Comparison of ENCODE assay signal across 8 cellular contexts in genomic region chr15:41621200-41622193, GRCh38. TPM values are rescaled to one million over a fixed set of nuclear protein-coding genes. Genes with fewer than 3 reads are reported as not detected.
DNase-seq lines count a peak whose midpoint lies in the region; ATAC-seq and TF ChIP-seq lines count a peak whose summit lies in the region.

No MANE protein-coding gene starts in this region.

- peak overlapping the region; percentile 75 for H3K4me3 Mint-ChIP-seq in T-helper 1 cell treated with Interleukin-12 subunit alpha and Interleukin-12 subunit beta and Interleukin-4 antibody, amounts not matched to agents 30 μg/mL and 1 μg/mL, for 36 hours

- no peaks in the 10 kb centered on the region for H3K79me2 ChIP-seq in parathyroid adenoma

- peaks cover 6% of the 10 kb centered on the region for H3K9me3 Mint-ChIP-seq in T-helper 1 cell treated with Interleukin-12 subunit alpha and Interleukin-12 subunit beta and Interleukin-4 antibody, amounts not matched to agents 30 μg/mL and 1 μg/mL, for 36 hours

- no peaks in the 10 kb centered on the region for H3K9me3 ChIP-seq in adrenal gland (replicated peaks in 1 of 3)
- peaks cover 0 to 15% (median 3%) of the 10 kb centered on the region in 12 donors for H3K9me3 ChIP-seq in heart left ventricle
- no peaks in the 10 kb centered on the region for H3K9me3 ChIP-seq in parathyroid adenoma (ENCODE audit: control insufficient read depth, low read length)
- H3K9me3 ChIP-seq in thoracic aorta = no peaks in the 10 kb centered on the region

- H3K4me2 ChIP-seq in parathyroid adenoma (ENCODE audit: low read length) = peak overlapping the region; percentile 81

- peaks cover 12% of the 10 kb centered on the region for H3K4me1 Mint-ChIP-seq in T-helper 1 cell treated with Interleukin-12 subunit alpha and Interleukin-12 subunit beta and Interleukin-4 antibody, amounts not matched to agents 30 μg/mL and 1 μg/mL, for 36 hours (ENCODE audit: low read depth)

- intact Hi-C loops in adrenal gland (cut with DNase I) = no loop called here
- intact Hi-C loops in heart left ventricle (cut with DNase I) = loop anchor here in 1 of 10 donors (5.0 kb wide), 1 partner anchor 41 kb away; the partner anchor contains the start of gene MGA

- H3K27me3 ChIP-seq in adrenal gland = no peaks in the 10 kb centered on the region
- H3K27me3 ChIP-seq in heart left ventricle = no peaks in the 10 kb centered on the region
- no peaks in the 10 kb centered on the region for H3K27me3 ChIP-seq in parathyroid adenoma (ENCODE audit: control insufficient read depth, insufficient read depth, low read length)
- H3K27me3 ChIP-seq in thoracic aorta (replicated peaks; ENCODE audit: insufficient read depth) = no peaks in the 10 kb centered on the region

- peak overlapping the region; percentile 37 to 90 (median 72) for H3K27ac ChIP-seq in adrenal gland
- peak overlapping the region; percentile 5 to 90 (median 66) for H3K27ac ChIP-seq in heart left ventricle
- peak overlapping the region; percentile 24 for H3K27ac ChIP-seq in parathyroid adenoma
- H3K27ac ChIP-seq in thoracic aorta = peak overlapping the region; percentile 74 to 87

- H3K4me1 ChIP-seq in adrenal gland (replicated peaks in 1 of 2) = peaks cover 12% of the 10 kb centered on the region in 2 donors
- H3K4me1 ChIP-seq in heart left ventricle = peaks cover 0 to 19% (median 11%) of the 10 kb centered on the region in 12 donors
- H3K4me1 ChIP-seq in parathyroid adenoma = no peaks in the 10 kb centered on the region
- H3K4me1 ChIP-seq in thoracic aorta (ENCODE audit: control insufficient read depth in 1 of 2, low read depth in 2 of 2) = peaks cover 0 to 3% of the 10 kb centered on the region in 2 donors

- H3K9ac ChIP-seq in parathyroid adenoma = no peak overlapping the region

- H3K27ac Mint-ChIP-seq in T-helper 1 cell treated with Interleukin-12 subunit alpha and Interleukin-12 subunit beta and Interleukin-4 antibody, amounts not matched to agents 30 μg/mL and 1 μg/mL, for 36 hours = peak overlapping the region; percentile 71

- peak; percentile 73 for DNase-seq in NCI-H1105 (lab: John Stamatoyannopoulos, UW)
- DNase-seq in adrenal gland = peak; percentile 84 to 91 (median 86)
- peak; percentile 78 to 88 (median 82) for DNase-seq in heart left ventricle
- DNase-seq in thoracic aorta (ENCODE audit: low spot score) = peak; percentile 31
- no peak for DNase-seq in AML-193 (lab: John Stamatoyannopoulos, UW)

- H3K4me3 ChIP-seq in adrenal gland (peak overlapping the region in 3 of 4 donors; percentile 31 to 61 (median 60)), heart left ventricle (peak overlapping the region; percentile 34 to 71 (median 56)), parathyroid adenoma (ENCODE audit: low read depth, low read length) (peak overlapping the region; percentile 60), thoracic aorta (peak overlapping the region; percentile 82)

- peak; percentile 62 for ATAC-seq in GM18502 (IDR thresholded peaks at IDR 0.05; ENCODE audit: poor library complexity, unreplicated experiment)
- ATAC-seq in heart left ventricle = peak; percentile 68 to 91 (median 88)
- ATAC-seq in thoracic aorta (ENCODE audit: insufficient number of reproducible peaks, low FRiP score, low read depth) = peak; percentile 85

- H3K36me3 ChIP-seq in adrenal gland (replicated peaks in 1 of 2) = no peaks in the 10 kb centered on the region
- no peaks in the 10 kb centered on the region for H3K36me3 ChIP-seq in heart left ventricle
- H3K36me3 ChIP-seq in parathyroid adenoma (ENCODE audit: control insufficient read depth, insufficient read depth, low read length) = no peaks in the 10 kb centered on the region
- H3K36me3 ChIP-seq in thoracic aorta = no peaks in the 10 kb centered on the region

- TF ChIP-seq CTCF in adrenal gland (IDR thresholded peaks at IDR 0.05) = no peak
- TF ChIP-seq CTCF in heart left ventricle (IDR thresholded peaks at IDR 0.05) = no peak
- no peak for TF ChIP-seq CTCF in parathyroid adenoma (IDR thresholded peaks at IDR 0.05)
- TF ChIP-seq CTCF in thoracic aorta (IDR thresholded peaks at IDR 0.05) = no peak

- H3K27me3 Mint-ChIP-seq in T-helper 1 cell treated with Interleukin-12 subunit alpha and Interleukin-12 subunit beta and Interleukin-4 antibody, amounts not matched to agents 30 μg/mL and 1 μg/mL, for 36 hours (ENCODE audit: low read depth) = peaks cover 22% of the 10 kb centered on the region

- H2AFZ ChIP-seq in parathyroid adenoma = peak overlapping the region; percentile 93

- H3K36me3 Mint-ChIP-seq in T-helper 1 cell treated with Interleukin-12 subunit alpha and Interleukin-12 subunit beta and Interleukin-4 antibody, amounts not matched to agents 30 μg/mL and 1 μg/mL, for 36 hours (ENCODE audit: low read depth) = no peaks in the 10 kb centered on the region

- 1 to 8% (median 5%) methylated on average over 10 to 104 of the region's 104 CpGs for WGBS in adrenal gland, 4 donors
- 1 to 3% (median 2%) methylated on average over 41 to 104 of the region's 104 CpGs for WGBS in heart left ventricle, 4 donors

- TF ChIP-seq POLR2A in adrenal gland (IDR thresholded peaks at IDR 0.05) = peak in 1 of 2 donors; percentile 42
- peak in 1 of 2 donors; percentile 20 for TF ChIP-seq POLR2A in heart left ventricle (IDR thresholded peaks at IDR 0.05)

RNA-seq across cellular contexts. Expression of gene MGA, which starts 38.7 kb away (rescaled TPM):
- total RNA-seq in adrenal gland (10 to 100 TPM; 22.0 to 51.4 (median 39.8) TPM), heart left ventricle (10 to 100 TPM; 23.1 to 58.7 (median 37.2) TPM), thoracic aorta (10 to 100 TPM; 32.5 to 57.2 TPM)
- polyA plus RNA-seq in adrenal gland (10 to 100 TPM in 1 of 3 donors, 1 to 10 TPM in 2; 2.6 to 14.8 (median 6.0) TPM), heart left ventricle (1 to 10 TPM; 5.3 to 5.5 TPM)

Comparison
In these comparisons a context has a peak if more than half of its experiments do, and no peak if none do; other contexts are left out.
1. DNase-seq: peak in NCI-H1105 (single experiment), adrenal gland (7 of 7), heart left ventricle (5 of 5) and thoracic aorta (single experiment); none in AML-193 (0 of 2).
2. H3K27ac ChIP-seq: peak in every context shown above with its lines; median percentile 80 in thoracic aorta; 72 in adrenal gland; 66 in heart left ventricle; 24 in parathyroid adenoma.
3. Peak in every context shown above with its lines, with median percentiles within 50 percentile points of each other: ATAC-seq and H3K4me3 ChIP-seq.